Comparison of ENCODE assay signal across 1 cellular context in genomic region chr17:59437766-59438165, GRCh38.
TF ChIP-seq lines count a peak whose summit lies in the region.

No MANE protein-coding gene starts in this region.

TF ChIP-seq in K562, 482 proteins besides CTCF, POLR2A, EP300 and RAD21 (continued from another document):
- TF ChIP-seq ATF3 (IDR thresholded peaks at IDR 0.05) (no peak), ATF3 (CRISPR knock-in tag; conservative IDR thresholded peaks at IDR 0.05) (no peak), MAFG (tag; conservative IDR thresholded peaks at IDR 0.05) (no peak), IFI16 (CRISPR knock-in tag; IDR thresholded peaks at IDR 0.05) (no peak), HES1 (IDR thresholded peaks at IDR 0.05; ENCODE audit: low read depth) (0 out of 2 replicates have a peak, but pooled peaks have one; percentile 31), RCOR1 (IDR thresholded peaks at IDR 0.05; ENCODE audit: borderline replicate concordance in 1 of 2, low read depth in 2 of 2, low read length in 2 of 2) (peak; percentile 71 to 72; a peak in 2 of 4 replicates), RNF2 (IDR thresholded peaks at IDR 0.05) (0 out of 2 replicates have a peak, but pooled peaks have one; percentile 32)
TF ChIP-seq in K562: peak in this region for 8.
